1 cellular context compared by ENCODE assay signal in the genomic region with DNA sequence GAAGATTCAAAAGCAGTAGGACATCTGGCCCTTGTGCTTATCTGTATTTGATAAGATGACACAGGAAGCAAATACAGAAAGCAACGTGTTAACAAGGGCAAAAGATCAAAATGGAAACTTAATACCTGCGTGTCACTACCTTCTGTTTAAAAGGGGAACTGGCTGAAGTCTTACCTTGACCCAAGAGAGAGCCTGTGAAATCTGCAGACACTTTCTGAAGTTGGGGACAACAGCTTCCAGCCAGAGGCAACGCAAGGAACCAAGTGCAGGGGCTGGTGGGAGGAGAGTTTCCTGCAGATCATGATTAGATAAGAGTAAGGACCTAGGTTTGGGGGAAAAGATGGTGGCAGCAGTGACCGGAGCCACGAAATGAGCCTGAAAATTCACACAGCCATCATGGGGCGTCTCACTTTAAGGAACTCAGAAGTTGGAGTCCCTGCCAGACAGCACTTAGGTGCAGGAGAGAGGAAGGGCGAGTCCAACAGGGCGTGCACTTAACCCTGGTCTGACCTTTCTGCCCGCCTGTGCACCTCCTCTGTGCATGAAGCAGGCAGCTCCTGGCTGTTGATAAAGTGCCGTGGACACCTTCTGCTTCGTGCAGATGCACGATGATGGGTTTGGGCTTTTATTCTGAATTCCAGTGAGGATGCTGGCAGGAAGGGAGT.
TF ChIP-seq lines count a peak whose summit lies in the region.

No MANE protein-coding gene starts in this region.

TF ChIP-seq in K562, 482 proteins besides CTCF, POLR2A, EP300 and RAD21 (continued from another document and continues in another):
- TF ChIP-seq, protein P1, sequence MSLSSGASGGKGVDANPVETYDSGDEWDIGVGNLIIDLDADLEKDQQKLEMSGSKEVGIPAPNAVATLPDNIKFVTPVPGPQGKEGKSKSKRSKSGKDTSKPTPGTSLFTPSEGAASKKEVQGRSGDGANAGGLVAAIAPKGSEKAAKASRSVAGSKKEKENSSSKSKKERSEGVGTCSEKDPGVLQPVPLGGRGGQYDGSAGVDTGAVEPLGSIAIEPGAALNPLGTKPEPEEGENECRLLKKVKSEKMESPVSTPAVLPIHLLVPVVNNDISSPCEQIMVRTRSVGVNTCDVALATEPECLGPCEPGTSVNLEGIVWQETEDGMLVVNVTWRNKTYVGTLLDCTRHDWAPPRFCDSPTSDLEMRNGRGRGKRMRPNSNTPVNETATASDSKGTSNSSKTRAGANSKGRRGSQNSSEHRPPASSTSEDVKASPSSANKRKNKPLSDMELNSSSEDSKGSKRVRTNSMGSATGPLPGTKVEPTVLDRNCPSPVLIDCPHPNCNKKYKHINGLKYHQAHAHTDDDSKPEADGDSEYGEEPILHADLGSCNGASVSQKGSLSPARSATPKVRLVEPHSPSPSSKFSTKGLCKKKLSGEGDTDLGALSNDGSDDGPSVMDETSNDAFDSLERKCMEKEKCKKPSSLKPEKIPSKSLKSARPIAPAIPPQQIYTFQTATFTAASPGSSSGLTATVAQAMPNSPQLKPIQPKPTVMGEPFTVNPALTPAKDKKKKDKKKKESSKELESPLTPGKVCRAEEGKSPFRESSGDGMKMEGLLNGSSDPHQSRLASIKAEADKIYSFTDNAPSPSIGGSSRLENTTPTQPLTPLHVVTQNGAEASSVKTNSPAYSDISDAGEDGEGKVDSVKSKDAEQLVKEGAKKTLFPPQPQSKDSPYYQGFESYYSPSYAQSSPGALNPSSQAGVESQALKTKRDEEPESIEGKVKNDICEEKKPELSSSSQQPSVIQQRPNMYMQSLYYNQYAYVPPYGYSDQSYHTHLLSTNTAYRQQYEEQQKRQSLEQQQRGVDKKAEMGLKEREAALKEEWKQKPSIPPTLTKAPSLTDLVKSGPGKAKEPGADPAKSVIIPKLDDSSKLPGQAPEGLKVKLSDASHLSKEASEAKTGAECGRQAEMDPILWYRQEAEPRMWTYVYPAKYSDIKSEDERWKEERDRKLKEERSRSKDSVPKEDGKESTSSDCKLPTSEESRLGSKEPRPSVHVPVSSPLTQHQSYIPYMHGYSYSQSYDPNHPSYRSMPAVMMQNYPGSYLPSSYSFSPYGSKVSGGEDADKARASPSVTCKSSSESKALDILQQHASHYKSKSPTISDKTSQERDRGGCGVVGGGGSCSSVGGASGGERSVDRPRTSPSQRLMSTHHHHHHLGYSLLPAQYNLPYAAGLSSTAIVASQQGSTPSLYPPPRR (CRISPR knock-in tag; IDR thresholded peaks at IDR 0.05; ENCODE audit: borderline replicate concordance) = no peak
- no peak for TF ChIP-seq ZNF263 (CRISPR knock-in tag; IDR thresholded peaks at IDR 0.05; ENCODE audit: borderline replicate concordance)
- no peak for TF ChIP-seq ZSCAN32 (CRISPR knock-in tag; IDR thresholded peaks at IDR 0.05)
- TF ChIP-seq, protein P2, sequence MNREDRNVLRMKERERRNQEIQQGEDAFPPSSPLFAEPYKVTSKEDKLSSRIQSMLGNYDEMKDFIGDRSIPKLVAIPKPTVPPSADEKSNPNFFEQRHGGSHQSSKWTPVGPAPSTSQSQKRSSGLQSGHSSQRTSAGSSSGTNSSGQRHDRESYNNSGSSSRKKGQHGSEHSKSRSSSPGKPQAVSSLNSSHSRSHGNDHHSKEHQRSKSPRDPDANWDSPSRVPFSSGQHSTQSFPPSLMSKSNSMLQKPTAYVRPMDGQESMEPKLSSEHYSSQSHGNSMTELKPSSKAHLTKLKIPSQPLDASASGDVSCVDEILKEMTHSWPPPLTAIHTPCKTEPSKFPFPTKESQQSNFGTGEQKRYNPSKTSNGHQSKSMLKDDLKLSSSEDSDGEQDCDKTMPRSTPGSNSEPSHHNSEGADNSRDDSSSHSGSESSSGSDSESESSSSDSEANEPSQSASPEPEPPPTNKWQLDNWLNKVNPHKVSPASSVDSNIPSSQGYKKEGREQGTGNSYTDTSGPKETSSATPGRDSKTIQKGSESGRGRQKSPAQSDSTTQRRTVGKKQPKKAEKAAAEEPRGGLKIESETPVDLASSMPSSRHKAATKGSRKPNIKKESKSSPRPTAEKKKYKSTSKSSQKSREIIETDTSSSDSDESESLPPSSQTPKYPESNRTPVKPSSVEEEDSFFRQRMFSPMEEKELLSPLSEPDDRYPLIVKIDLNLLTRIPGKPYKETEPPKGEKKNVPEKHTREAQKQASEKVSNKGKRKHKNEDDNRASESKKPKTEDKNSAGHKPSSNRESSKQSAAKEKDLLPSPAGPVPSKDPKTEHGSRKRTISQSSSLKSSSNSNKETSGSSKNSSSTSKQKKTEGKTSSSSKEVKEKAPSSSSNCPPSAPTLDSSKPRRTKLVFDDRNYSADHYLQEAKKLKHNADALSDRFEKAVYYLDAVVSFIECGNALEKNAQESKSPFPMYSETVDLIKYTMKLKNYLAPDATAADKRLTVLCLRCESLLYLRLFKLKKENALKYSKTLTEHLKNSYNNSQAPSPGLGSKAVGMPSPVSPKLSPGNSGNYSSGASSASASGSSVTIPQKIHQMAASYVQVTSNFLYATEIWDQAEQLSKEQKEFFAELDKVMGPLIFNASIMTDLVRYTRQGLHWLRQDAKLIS (CRISPR knock-in tag; IDR thresholded peaks at IDR 0.05) = no peak
- TF ChIP-seq, protein P3, sequence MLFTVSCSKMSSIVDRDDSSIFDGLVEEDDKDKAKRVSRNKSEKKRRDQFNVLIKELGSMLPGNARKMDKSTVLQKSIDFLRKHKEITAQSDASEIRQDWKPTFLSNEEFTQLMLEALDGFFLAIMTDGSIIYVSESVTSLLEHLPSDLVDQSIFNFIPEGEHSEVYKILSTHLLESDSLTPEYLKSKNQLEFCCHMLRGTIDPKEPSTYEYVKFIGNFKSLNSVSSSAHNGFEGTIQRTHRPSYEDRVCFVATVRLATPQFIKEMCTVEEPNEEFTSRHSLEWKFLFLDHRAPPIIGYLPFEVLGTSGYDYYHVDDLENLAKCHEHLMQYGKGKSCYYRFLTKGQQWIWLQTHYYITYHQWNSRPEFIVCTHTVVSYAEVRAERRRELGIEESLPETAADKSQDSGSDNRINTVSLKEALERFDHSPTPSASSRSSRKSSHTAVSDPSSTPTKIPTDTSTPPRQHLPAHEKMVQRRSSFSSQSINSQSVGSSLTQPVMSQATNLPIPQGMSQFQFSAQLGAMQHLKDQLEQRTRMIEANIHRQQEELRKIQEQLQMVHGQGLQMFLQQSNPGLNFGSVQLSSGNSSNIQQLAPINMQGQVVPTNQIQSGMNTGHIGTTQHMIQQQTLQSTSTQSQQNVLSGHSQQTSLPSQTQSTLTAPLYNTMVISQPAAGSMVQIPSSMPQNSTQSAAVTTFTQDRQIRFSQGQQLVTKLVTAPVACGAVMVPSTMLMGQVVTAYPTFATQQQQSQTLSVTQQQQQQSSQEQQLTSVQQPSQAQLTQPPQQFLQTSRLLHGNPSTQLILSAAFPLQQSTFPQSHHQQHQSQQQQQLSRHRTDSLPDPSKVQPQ (CRISPR knock-in tag; IDR thresholded peaks at IDR 0.05; ENCODE audit: borderline replicate concordance) = 0 out of 2 replicates have a peak, but pooled peaks have one; percentile 26
- TF ChIP-seq ZNF785 (CRISPR knock-in tag; IDR thresholded peaks at IDR 0.05) = no peak
- TF ChIP-seq TAL1 (IDR thresholded peaks at IDR 0.05) = peak; percentile 66
- TF ChIP-seq, protein P4, sequence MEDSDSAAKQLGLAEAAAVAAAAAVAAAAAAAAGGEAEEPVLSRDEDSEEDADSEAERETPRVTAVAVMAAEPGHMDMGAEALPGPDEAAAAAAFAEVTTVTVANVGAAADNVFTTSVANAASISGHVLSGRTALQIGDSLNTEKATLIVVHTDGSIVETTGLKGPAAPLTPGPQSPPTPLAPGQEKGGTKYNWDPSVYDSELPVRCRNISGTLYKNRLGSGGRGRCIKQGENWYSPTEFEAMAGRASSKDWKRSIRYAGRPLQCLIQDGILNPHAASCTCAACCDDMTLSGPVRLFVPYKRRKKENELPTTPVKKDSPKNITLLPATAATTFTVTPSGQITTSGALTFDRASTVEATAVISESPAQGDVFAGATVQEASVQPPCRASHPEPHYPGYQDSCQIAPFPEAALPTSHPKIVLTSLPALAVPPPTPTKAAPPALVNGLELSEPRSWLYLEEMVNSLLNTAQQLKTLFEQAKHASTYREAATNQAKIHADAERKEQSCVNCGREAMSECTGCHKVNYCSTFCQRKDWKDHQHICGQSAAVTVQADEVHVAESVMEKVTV (CRISPR knock-in tag; IDR thresholded peaks at IDR 0.05) = 0 out of 2 replicates have a peak, but pooled peaks have one; percentile 2
- TF ChIP-seq MAFK (IDR thresholded peaks at IDR 0.05; ENCODE audit: low read length) = no peak
- TF ChIP-seq, protein P5, sequence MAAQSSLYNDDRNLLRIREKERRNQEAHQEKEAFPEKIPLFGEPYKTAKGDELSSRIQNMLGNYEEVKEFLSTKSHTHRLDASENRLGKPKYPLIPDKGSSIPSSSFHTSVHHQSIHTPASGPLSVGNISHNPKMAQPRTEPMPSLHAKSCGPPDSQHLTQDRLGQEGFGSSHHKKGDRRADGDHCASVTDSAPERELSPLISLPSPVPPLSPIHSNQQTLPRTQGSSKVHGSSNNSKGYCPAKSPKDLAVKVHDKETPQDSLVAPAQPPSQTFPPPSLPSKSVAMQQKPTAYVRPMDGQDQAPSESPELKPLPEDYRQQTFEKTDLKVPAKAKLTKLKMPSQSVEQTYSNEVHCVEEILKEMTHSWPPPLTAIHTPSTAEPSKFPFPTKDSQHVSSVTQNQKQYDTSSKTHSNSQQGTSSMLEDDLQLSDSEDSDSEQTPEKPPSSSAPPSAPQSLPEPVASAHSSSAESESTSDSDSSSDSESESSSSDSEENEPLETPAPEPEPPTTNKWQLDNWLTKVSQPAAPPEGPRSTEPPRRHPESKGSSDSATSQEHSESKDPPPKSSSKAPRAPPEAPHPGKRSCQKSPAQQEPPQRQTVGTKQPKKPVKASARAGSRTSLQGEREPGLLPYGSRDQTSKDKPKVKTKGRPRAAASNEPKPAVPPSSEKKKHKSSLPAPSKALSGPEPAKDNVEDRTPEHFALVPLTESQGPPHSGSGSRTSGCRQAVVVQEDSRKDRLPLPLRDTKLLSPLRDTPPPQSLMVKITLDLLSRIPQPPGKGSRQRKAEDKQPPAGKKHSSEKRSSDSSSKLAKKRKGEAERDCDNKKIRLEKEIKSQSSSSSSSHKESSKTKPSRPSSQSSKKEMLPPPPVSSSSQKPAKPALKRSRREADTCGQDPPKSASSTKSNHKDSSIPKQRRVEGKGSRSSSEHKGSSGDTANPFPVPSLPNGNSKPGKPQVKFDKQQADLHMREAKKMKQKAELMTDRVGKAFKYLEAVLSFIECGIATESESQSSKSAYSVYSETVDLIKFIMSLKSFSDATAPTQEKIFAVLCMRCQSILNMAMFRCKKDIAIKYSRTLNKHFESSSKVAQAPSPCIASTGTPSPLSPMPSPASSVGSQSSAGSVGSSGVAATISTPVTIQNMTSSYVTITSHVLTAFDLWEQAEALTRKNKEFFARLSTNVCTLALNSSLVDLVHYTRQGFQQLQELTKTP (IDR thresholded peaks at IDR 0.05; ENCODE audit: low read depth in 1 of 2, partially characterized antibody in 2 of 2) = no peak
- TF ChIP-seq RB1 (IDR thresholded peaks at IDR 0.05; ENCODE audit: low read depth) = peak; percentile 33; the same call in 1 of the 2 replicates
- TF ChIP-seq POLR2H (tag; IDR thresholded peaks at IDR 0.05; ENCODE audit: low read depth) = no peak
- TF ChIP-seq ZNF707 (CRISPR knock-in tag; conservative IDR thresholded peaks at IDR 0.05) = no peak
- TF ChIP-seq, protein P6, sequence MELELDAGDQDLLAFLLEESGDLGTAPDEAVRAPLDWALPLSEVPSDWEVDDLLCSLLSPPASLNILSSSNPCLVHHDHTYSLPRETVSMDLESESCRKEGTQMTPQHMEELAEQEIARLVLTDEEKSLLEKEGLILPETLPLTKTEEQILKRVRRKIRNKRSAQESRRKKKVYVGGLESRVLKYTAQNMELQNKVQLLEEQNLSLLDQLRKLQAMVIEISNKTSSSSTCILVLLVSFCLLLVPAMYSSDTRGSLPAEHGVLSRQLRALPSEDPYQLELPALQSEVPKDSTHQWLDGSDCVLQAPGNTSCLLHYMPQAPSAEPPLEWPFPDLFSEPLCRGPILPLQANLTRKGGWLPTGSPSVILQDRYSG (tag; conservative IDR thresholded peaks at IDR 0.05; ENCODE audit: low read depth) = peak; percentile 84
- TF ChIP-seq ZKSCAN1 (IDR thresholded peaks at IDR 0.05; ENCODE audit: low read depth, low read length) = no peak
- peak; percentile 63 for TF ChIP-seq SMARCC2 (IDR thresholded peaks at IDR 0.05; ENCODE audit: low read depth)
- no peak for TF ChIP-seq FOXK1 (CRISPR knock-in tag; IDR thresholded peaks at IDR 0.05; ENCODE audit: borderline replicate concordance)
- TF ChIP-seq, protein P7, sequence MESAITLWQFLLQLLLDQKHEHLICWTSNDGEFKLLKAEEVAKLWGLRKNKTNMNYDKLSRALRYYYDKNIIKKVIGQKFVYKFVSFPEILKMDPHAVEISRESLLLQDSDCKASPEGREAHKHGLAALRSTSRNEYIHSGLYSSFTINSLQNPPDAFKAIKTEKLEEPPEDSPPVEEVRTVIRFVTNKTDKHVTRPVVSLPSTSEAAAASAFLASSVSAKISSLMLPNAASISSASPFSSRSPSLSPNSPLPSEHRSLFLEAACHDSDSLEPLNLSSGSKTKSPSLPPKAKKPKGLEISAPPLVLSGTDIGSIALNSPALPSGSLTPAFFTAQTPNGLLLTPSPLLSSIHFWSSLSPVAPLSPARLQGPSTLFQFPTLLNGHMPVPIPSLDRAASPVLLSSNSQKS (CRISPR knock-in tag; IDR thresholded peaks at IDR 0.05) = peak; percentile 67; the same call in 1 of the 2 replicates
- peak; percentile 88 for TF ChIP-seq ZEB2 (IDR thresholded peaks at IDR 0.05)
- TF ChIP-seq BMI1 (IDR thresholded peaks at IDR 0.05; ENCODE audit: low read length) = no peak
- no peak for TF ChIP-seq MYBL2 (IDR thresholded peaks at IDR 0.05; ENCODE audit: low read depth)
- TF ChIP-seq MYBL2 (CRISPR knock-in tag; IDR thresholded peaks at IDR 0.05; ENCODE audit: borderline replicate concordance) = no peak
- no peak for TF ChIP-seq YBX1 (IDR thresholded peaks at IDR 0.05)
- TF ChIP-seq, protein P8, sequence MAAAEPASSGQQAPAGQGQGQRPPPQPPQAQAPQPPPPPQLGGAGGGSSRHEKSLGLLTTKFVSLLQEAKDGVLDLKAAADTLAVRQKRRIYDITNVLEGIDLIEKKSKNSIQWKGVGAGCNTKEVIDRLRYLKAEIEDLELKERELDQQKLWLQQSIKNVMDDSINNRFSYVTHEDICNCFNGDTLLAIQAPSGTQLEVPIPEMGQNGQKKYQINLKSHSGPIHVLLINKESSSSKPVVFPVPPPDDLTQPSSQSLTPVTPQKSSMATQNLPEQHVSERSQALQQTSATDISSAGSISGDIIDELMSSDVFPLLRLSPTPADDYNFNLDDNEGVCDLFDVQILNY (CRISPR knock-in tag; IDR thresholded peaks at IDR 0.05) = no peak
- TF ChIP-seq PCBP2 (IDR thresholded peaks at IDR 0.05; ENCODE audit: low read depth, low read length, poor library complexity, severe bottlenecking) = no peak
- TF ChIP-seq ZC3H4 (CRISPR knock-in tag; IDR thresholded peaks at IDR 0.05; ENCODE audit: borderline replicate concordance) = no peak
- TF ChIP-seq MXI1 (IDR thresholded peaks at IDR 0.05; ENCODE audit: low read depth, low read length) = no peak
- TF ChIP-seq ZNF23 (CRISPR knock-in tag; IDR thresholded peaks at IDR 0.05) = peak; percentile 14; the same call in 1 of the 2 replicates
- no peak for TF ChIP-seq TSC22D4 (tag; IDR thresholded peaks at IDR 0.05)
- TF ChIP-seq TBL1XR1 (IDR thresholded peaks at IDR 0.05; ENCODE audit: low read length in 2 of 2) = peak in 1 of 2 experiments; percentile 88; a peak in 3 of 4 replicates
- peak; percentile 100 for TF ChIP-seq MYNN (IDR thresholded peaks at IDR 0.05)
- 0 out of 2 replicates have a peak, but pooled peaks have one; percentile 72 for TF ChIP-seq MYNN (CRISPR knock-in tag; IDR thresholded peaks at IDR 0.05)
- no peak for TF ChIP-seq LCOR (CRISPR knock-in tag; IDR thresholded peaks at IDR 0.05)
- TF ChIP-seq EZH2 (IDR thresholded peaks at IDR 0.05; ENCODE audit: borderline replicate concordance, low read depth, low read length) = no peak
